Comparison of ENCODE assay signal across 28 cellular contexts in the genomic region with DNA sequence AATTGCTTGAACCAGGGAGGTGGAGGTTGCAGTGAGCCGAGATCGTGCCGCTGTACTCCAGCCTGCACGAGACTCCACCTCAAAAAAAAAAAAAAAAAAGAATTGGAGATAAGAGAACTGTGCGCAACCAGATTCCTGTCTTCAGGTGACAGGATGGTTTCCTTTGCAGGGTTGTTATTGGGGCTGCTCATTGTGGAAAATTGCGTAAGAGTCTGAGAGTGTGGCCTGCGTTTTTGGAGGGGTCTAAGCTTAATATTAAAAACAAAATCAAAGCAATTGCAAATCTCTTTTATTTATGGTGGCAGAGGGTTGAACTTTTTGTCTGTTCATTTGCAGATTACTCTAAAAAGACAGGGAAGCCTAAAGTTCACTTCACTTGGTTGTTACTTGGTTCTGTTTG.
"Had no signal": no experiment of that assay in that cellular context is flagged by ENCODE, and none has a peak within 500 bp of the region (broad histone marks: within the 10 kb centered on the region; RNA-seq: fewer than 3 reads in every experiment).

No MANE protein-coding gene starts in this region.

- H3K4me3 Mint-ChIP-seq: activated CD4-positive, alpha-beta memory T cell treated with anti-CD3 and anti-CD28 coated beads, Interleukin-2, amount 10 ng/mL, durations not matched to agents 7 days and 5 days; activated CD4-positive, alpha-beta T cell treated with anti-CD3 and anti-CD28 coated beads, Interleukin-2, amount 10 ng/mL, durations not matched to agents 7 days and 5 days; activated naive CD8-positive, alpha-beta T cell; activated T-cell treated with anti-CD3 and anti-CD28 coated beads, Interleukin-2, amount 50 U/mL, for 24 hours; central memory CD8-positive, alpha-beta T cell; effector memory CD8-positive, alpha-beta T cell; WTC11 had no signal

- H3K36me3 Mint-ChIP-seq: WTC11 had no signal

- H3K27me3 ChIP-seq: brain microvascular endothelial cell, esophagus muscularis mucosa, foreskin keratinocyte, gastrocnemius medialis, heart left ventricle had no signal

- H3K36me3 ChIP-seq: brain microvascular endothelial cell, esophagus muscularis mucosa, gastrocnemius medialis, heart left ventricle had no signal

- FAIRE-seq: astrocyte, bronchial epithelial cell, TTC549 had no signal

- H3K4me1 ChIP-seq: foreskin keratinocyte had no signal

- DNase-seq: activated CD4-positive, alpha-beta T cell treated with anti-CD3 and anti-CD28 coated beads for 1 hour; activated CD4-positive, alpha-beta T cell treated with anti-CD3 and anti-CD28 coated beads, Interleukin-2, amount 50 U/mL, for 4 hours; activated CD8-positive, alpha-beta memory T cell treated with anti-CD3 and anti-CD28 coated beads, Interleukin-2, amount 50 U/mL, for 48 hours; activated effector memory CD4-positive, alpha-beta T cell treated with Interleukin-2 at 50 U/mL for 16 hours; activated gamma-delta T cell treated with Interleukin-2 at 50 U/mL for 16 hours; activated naive CD4-positive, alpha-beta T cell treated with anti-CD3 and anti-CD28 coated beads, Interleukin-2, amount 50 U/mL, for 16 hours; activated T-cell treated with anti-CD3 and anti-CD28 coated beads, Interleukin-2, amount 50 U/mL, for 24 hours; amniotic stem cell; anterior cingulate cortex; effector CD4-positive, alpha-beta T cell; effector memory CD8-positive, alpha-beta T cell; gastrocnemius medialis; glutamatergic neuron; heart left ventricle had no signal

- H3K27ac Mint-ChIP-seq: activated CD4-positive, alpha-beta T cell treated with anti-CD3 and anti-CD28 coated beads, Interleukin-2, amount 10 ng/mL, durations not matched to agents 7 days and 5 days; activated T-helper 17 cell treated with anti-CD3 and anti-CD28 coated beads, Interleukin-2, amount 50 U/mL, for 72 hours; effector memory CD8-positive, alpha-beta T cell; WTC11 had no signal

- H3K9me3 Mint-ChIP-seq: effector memory CD8-positive, alpha-beta T cell; WTC11 had no signal

- H3K9me3 ChIP-seq: esophagus muscularis mucosa, gastrocnemius medialis had no signal

- H3K27me3 Mint-ChIP-seq: activated CD4-positive, alpha-beta T cell treated with anti-CD3 and anti-CD28 coated beads, Interleukin-2, amount 10 ng/mL, durations not matched to agents 7 days and 5 days; activated naive CD8-positive, alpha-beta T cell; central memory CD8-positive, alpha-beta T cell; effector memory CD8-positive, alpha-beta T cell had no signal

- H3K4me3 ChIP-seq: coronary artery, esophagus muscularis mucosa, gastrocnemius medialis, heart left ventricle had no signal

- ATAC-seq: effector memory CD8-positive, alpha-beta T cell; gastrocnemius medialis; heart left ventricle had no signal

- H3K27ac ChIP-seq: brain microvascular endothelial cell, coronary artery, esophagus muscularis mucosa, foreskin keratinocyte, gastrocnemius medialis, heart left ventricle, VCaP had no signal
